Comparison of ENCODE assay signal across 29 cellular contexts in genomic region chr6:38525888-38526287, GRCh38.
"Had no signal": no experiment of that assay in that cellular context is flagged by ENCODE, and none has a peak within 500 bp of the region (broad histone marks: within the 10 kb centered on the region; RNA-seq: fewer than 3 reads in every experiment).

No MANE protein-coding gene starts in this region.

- H3K4me3 Mint-ChIP-seq: natural killer cell; nephron; neural progenitor cell; stimulated activated memory B cell treated with anti-CD40 and anti-IgM and Interleukin-4, amounts not matched to agents 10 μg/mL and 1 μg/mL and 100 μg/mL, for 72 hours; stimulated activated naive CD8-positive, alpha-beta T cell treated with anti-CD3 and anti-CD28 coated beads, Interleukin-15, amount 100 ng/mL, for 72 hours; type B pancreatic cell had no signal

- H3K9me3 Mint-ChIP-seq: natural killer cell, type B pancreatic cell had no signal

- H3K27me3 ChIP-seq: neural progenitor cell, ovary, right lobe of liver, sigmoid colon, suprapubic skin, testis, tibial artery, transverse colon, upper lobe of right lung, uterus had no signal

- H3K27me3 Mint-ChIP-seq: progenitor cell of endocrine pancreas; stimulated activated memory B cell treated with anti-CD40 and anti-IgM and Interleukin-4, amounts not matched to agents 10 μg/mL and 1 μg/mL and 100 μg/mL, for 72 hours; stimulated activated naive CD8-positive, alpha-beta T cell treated with anti-CD3 and anti-CD28 coated beads, Interleukin-15, amount 100 ng/mL, for 72 hours; type B pancreatic cell had no signal

- H3K27ac Mint-ChIP-seq: nephron; neural progenitor cell; progenitor cell of endocrine pancreas; stimulated activated memory B cell treated with anti-CD40 and anti-IgM and Interleukin-4, amounts not matched to agents 10 μg/mL and 1 μg/mL and 100 μg/mL, for 72 hours; stimulated activated naive CD8-positive, alpha-beta T cell treated with anti-CD3 and anti-CD28 coated beads, Interleukin-15, amount 100 ng/mL, for 72 hours; type B pancreatic cell had no signal

- H2AFZ ChIP-seq: neural progenitor cell, parathyroid adenoma had no signal

- DNase-seq: natural killer cell; occipital lobe; ovary; posterior cingulate gyrus; psoas muscle; right cardiac atrium; right lobe of liver; sigmoid colon; small intestine; stimulated activated CD4-positive, alpha-beta T cell treated with anti-CD3 and anti-CD28 coated beads, Interleukin-15, amount 100 ng/mL, for 24 hours; stimulated activated CD4-positive, alpha-beta T cell treated with anti-CD3 and anti-CD28 coated beads, Interleukin-2, amount 100 ng/mL, for 24 hours; stimulated activated CD4-positive, alpha-beta T cell treated with anti-CD3 and anti-CD28 coated beads, Interleukin-2, amount 100 ng/mL, for 48 hours; stimulated activated CD4-positive, alpha-beta T cell treated with anti-CD3 and anti-CD28 coated beads, Interleukin-4, amount 100 ng/mL, for 24 hours; stimulated activated naive CD4-positive, alpha-beta T cell; stimulated activated naive CD8-positive, alpha-beta T cell treated with anti-CD3 and anti-CD28 coated beads, Interleukin-15, amount 100 ng/mL, for 72 hours; stimulated activated naive CD8-positive, alpha-beta T cell treated with anti-CD3 and anti-CD28 coated beads, Interleukin-15, Interleukin-2, amounts not matched to agents 100 U/mL and 50 U/mL, for 24 hours; substantia nigra; testis; tibial artery; transverse colon; upper lobe of right lung; uterus had no signal

- H3K9me3 ChIP-seq: ovary, psoas muscle, right lobe of liver, sigmoid colon, suprapubic skin, testis, tibial artery, upper lobe of right lung had no signal

- ATAC-seq: natural killer cell; psoas muscle; right cardiac atrium; right lobe of liver; stimulated activated memory B cell treated with anti-CD40 and anti-IgM and Interleukin-4, amounts not matched to agents 10 μg/mL and 1 μg/mL and 100 μg/mL, for 72 hours; stimulated activated naive CD8-positive, alpha-beta T cell treated with anti-CD3 and anti-CD28 coated beads, Interleukin-15, amount 100 ng/mL, for 72 hours; stimulated activated naive CD8-positive, alpha-beta T cell treated with anti-CD3 and anti-CD28 coated beads, Interleukin-15, Interleukin-2, amounts not matched to agents 100 U/mL and 50 U/mL, for 24 hours; upper lobe of right lung had no signal

- H3K4me2 ChIP-seq: neural progenitor cell had no signal

- H3K36me3 ChIP-seq: neural progenitor cell, ovary, right lobe of liver, sigmoid colon, suprapubic skin, upper lobe of right lung, uterus had no signal

- H3K9ac ChIP-seq: neural progenitor cell, parathyroid adenoma had no signal

- H3K4me3 ChIP-seq: neural progenitor cell, ovary, psoas muscle, right lobe of liver, sigmoid colon, suprapubic skin, testis, tibial artery, transverse colon, upper lobe of right lung, uterus had no signal

- H3K4me1 ChIP-seq: parathyroid adenoma, psoas muscle, right lobe of liver, suprapubic skin, testis, upper lobe of right lung, uterus had no signal

- H3K4me1 Mint-ChIP-seq: stimulated activated naive CD8-positive, alpha-beta T cell treated with anti-CD3 and anti-CD28 coated beads, Interleukin-15, amount 100 ng/mL, for 72 hours had no signal

- H3K27ac ChIP-seq: neural progenitor cell, ovary, parathyroid adenoma, psoas muscle, right lobe of liver, sigmoid colon, suprapubic skin, testis, tibial artery, transverse colon, upper lobe of right lung, uterus had no signal
